Comparison of ENCODE assay signal across 1 cellular context in genomic region chr9:76718166-76718565, GRCh38.
A peak's percentile ranks its signal among the peaks of the same experiment; 100 is the strongest.
TF ChIP-seq lines count a peak whose summit lies in the region.

No MANE protein-coding gene starts in this region.

TF ChIP-seq in H1, 55 proteins besides CTCF, POLR2A, EP300 and RAD21:
- TF ChIP-seq CEBPB (IDR thresholded peaks at IDR 0.05; ENCODE audit: low read depth, low read length) (peak; percentile 76; the same call in 1 of the 2 replicates), MAX (IDR thresholded peaks at IDR 0.05) (peak; percentile 65), ATF3 (IDR thresholded peaks at IDR 0.05; ENCODE audit: insufficient read depth, low read depth, low read length) (0 out of 2 replicates have a peak, but pooled peaks have one; percentile 53), SRF (IDR thresholded peaks at IDR 0.05; ENCODE audit: low read depth, low read length) (no peak), RNF2 (IDR thresholded peaks at IDR 0.05; ENCODE audit: borderline replicate concordance, low read depth, low read length, missing control alignments, poor library complexity, severe bottlenecking) (no peak), HDAC2 (IDR thresholded peaks at IDR 0.05; ENCODE audit: borderline replicate concordance in 1 of 2, low read depth in 2 of 2, low read length in 2 of 2) (no peak), TCF12 (IDR thresholded peaks at IDR 0.05; ENCODE audit: low read depth, low read length) (no peak), KDM1A (IDR thresholded peaks at IDR 0.05; ENCODE audit: borderline replicate concordance, low read length) (no peak), TAF1 (IDR thresholded peaks at IDR 0.05; ENCODE audit: low read depth, low read length) (no peak), ATF2 (IDR thresholded peaks at IDR 0.05; ENCODE audit: low read length) (no peak), E2F6 (IDR thresholded peaks at IDR 0.05) (no peak), CHD1 (IDR thresholded peaks at IDR 0.05; ENCODE audit: low read depth, low read length) (no peak), FOSL1 (IDR thresholded peaks at IDR 0.05; ENCODE audit: insufficient read depth, low read depth, low read length) (no peak)
